Comparison of ENCODE assay signal across 23 cellular contexts in genomic region chr2:178674122-178674521, GRCh38.
DNase-seq lines count a peak whose midpoint lies in the region; ATAC-seq, FAIRE-seq and TF ChIP-seq lines count a peak whose summit lies in the region.
"Had no signal": no experiment of that assay in that cellular context is flagged by ENCODE, and none has a peak within 500 bp of the region (broad histone marks: within the 10 kb centered on the region; RNA-seq: fewer than 3 reads in every experiment).

No MANE protein-coding gene starts in this region.

- H3K27me3 Mint-ChIP-seq in nephron progenitor cell (ENCODE audit: low read depth, poor library complexity), result no peaks in the 10 kb centered on the region
- H3K27me3 Mint-ChIP-seq: activated CD4-positive, alpha-beta T cell treated with anti-CD3 and anti-CD28 coated beads for 36 hours; activated naive CD4-positive, alpha-beta T cell treated with anti-CD3 and anti-CD28 coated beads, Interleukin-2, amount 10 ng/mL, durations not matched to agents 7 days and 5 days had no signal

- ATAC-seq in gastrocnemius medialis, result no peak
- ATAC-seq: activated CD4-positive, alpha-beta T cell treated with anti-CD3 and anti-CD28 coated beads for 36 hours; body of pancreas; left cardiac atrium had no signal

- peaks cover 9 to 100% of the 10 kb centered on the region in 2 donors for H3K36me3 ChIP-seq in gastrocnemius medialis
- H3K36me3 ChIP-seq: esophagus squamous epithelium, tibial nerve had no signal

- H3K36me3 Mint-ChIP-seq in nephron progenitor cell (ENCODE audit: low read depth), result no peaks in the 10 kb centered on the region
- H3K36me3 Mint-ChIP-seq: activated naive CD4-positive, alpha-beta T cell treated with anti-CD3 and anti-CD28 coated beads, Interleukin-2, amount 10 ng/mL, durations not matched to agents 7 days and 5 days had no signal

- no peak overlapping the region for H3K27ac Mint-ChIP-seq in nephron progenitor cell
- H3K27ac Mint-ChIP-seq: activated CD4-positive, alpha-beta T cell treated with anti-CD3 and anti-CD28 coated beads for 36 hours; activated naive CD4-positive, alpha-beta T cell treated with anti-CD3 and anti-CD28 coated beads, Interleukin-2, amount 10 ng/mL, durations not matched to agents 7 days and 5 days; CD8-positive, alpha-beta memory T cell; T-helper 1 cell treated with Interleukin-12 subunit alpha and Interleukin-12 subunit beta and Interleukin-4 antibody, amounts not matched to agents 30 μg/mL and 1 μg/mL, for 36 hours had no signal

- FAIRE-seq in TTC549 (lab: Jason Lieb, UNC), result peak; percentile 66
- no peak for FAIRE-seq in HTR-8/SVneo (lab: Jason Lieb, UNC)

- no peaks in the 10 kb centered on the region for H3K4me1 Mint-ChIP-seq in nephron progenitor cell
- H3K4me1 Mint-ChIP-seq: CD8-positive, alpha-beta memory T cell had no signal

- TF ChIP-seq POLR2A in gastrocnemius medialis (IDR thresholded peaks at IDR 0.05), result no peak

- peak; percentile 20 for TF ChIP-seq CTCF in nephron progenitor cell (IDR thresholded peaks at IDR 0.05)
- no peak for TF ChIP-seq CTCF in gastrocnemius medialis (IDR thresholded peaks at IDR 0.05 in 4 of 5, conservative IDR thresholded peaks at IDR 0.05 in 1 of 5)

- peaks cover 11 to 30% of the 10 kb centered on the region in 2 donors for H3K4me1 ChIP-seq in gastrocnemius medialis
- H3K4me1 ChIP-seq: body of pancreas, esophagus squamous epithelium, tibial nerve had no signal

- in situ Hi-C loops in gastrocnemius medialis (cut with MboI; ENCODE audit: low sequenced_read_pairs in 4 of 4), result no loop called here

- no peaks in the 10 kb centered on the region for H3K9me3 Mint-ChIP-seq in nephron progenitor cell
- H3K9me3 Mint-ChIP-seq: activated naive CD4-positive, alpha-beta T cell treated with anti-CD3 and anti-CD28 coated beads, Interleukin-2, amount 10 ng/mL, durations not matched to agents 7 days and 5 days; T-helper 1 cell treated with Interleukin-12 subunit alpha and Interleukin-12 subunit beta and Interleukin-4 antibody, amounts not matched to agents 30 μg/mL and 1 μg/mL, for 36 hours had no signal

- H3K27me3 ChIP-seq in gastrocnemius medialis, result no peaks in the 10 kb centered on the region
- H3K27me3 ChIP-seq: body of pancreas, esophagus squamous epithelium, tibial nerve had no signal

- no peak overlapping the region for H3K27ac ChIP-seq in gastrocnemius medialis
- H3K27ac ChIP-seq: body of pancreas, esophagus squamous epithelium, skin epidermis, tibial nerve had no signal

- H3K4me3 Mint-ChIP-seq in nephron progenitor cell, result no peak overlapping the region
- H3K4me3 Mint-ChIP-seq: activated CD4-positive, alpha-beta T cell treated with anti-CD3 and anti-CD28 coated beads for 36 hours; activated naive CD4-positive, alpha-beta T cell treated with anti-CD3 and anti-CD28 coated beads, Interleukin-2, amount 10 ng/mL, durations not matched to agents 7 days and 5 days; CD8-positive, alpha-beta memory T cell; T-helper 1 cell treated with Interleukin-12 subunit alpha and Interleukin-12 subunit beta and Interleukin-4 antibody, amounts not matched to agents 30 μg/mL and 1 μg/mL, for 36 hours had no signal

- no peak overlapping the region for H3K4me3 ChIP-seq in gastrocnemius medialis
- H3K4me3 ChIP-seq: body of pancreas, esophagus squamous epithelium, skin epidermis, tibial nerve had no signal

- H3K9me3 ChIP-seq in gastrocnemius medialis, result no peaks in the 10 kb centered on the region
- H3K9me3 ChIP-seq: body of pancreas, esophagus squamous epithelium, tibial nerve had no signal

- DNase-seq in NCI-H2171 treated with DMSO at 0.1 percent for 48 hours (lab: John Stamatoyannopoulos, UW) (peak; percentile 2), NCI-H2171 (lab: John Stamatoyannopoulos, UW) (no peak), HT1080 (ENCODE audit: low read depth) (peak; percentile 8), nephron progenitor cell (no peak), HTR-8/SVneo (ENCODE audit: insufficient read length, low spot score) (no peak), gastrocnemius medialis (no peak), cortex of kidney (lab: John Stamatoyannopoulos, UW) (no peak)
- DNase-seq: activated CD4-positive, alpha-beta T cell treated with anti-CD3 and anti-CD28 coated beads for 36 hours; activated CD8-positive, alpha-beta memory T cell treated with anti-CD3 and anti-CD28 coated beads, Interleukin-2, amount 50 U/mL, for 48 hours; activated naive CD4-positive, alpha-beta T cell treated with anti-CD3 and anti-CD28 coated beads, Interleukin-2, amount 10 ng/mL, durations not matched to agents 7 days and 5 days; body of pancreas; CD8-positive, alpha-beta memory T cell; esophagus squamous epithelium; GF-D8; hippocampal formation; KG1; left cardiac atrium; NCI-H1417 treated with DMSO at 0.1 percent for 48 hours; NCI-H446 treated with DMSO at 0.1 percent for 48 hours had no signal

- intact Hi-C loops in gastrocnemius medialis (cut with DNase I; ENCODE audit: low total_unique reads), result no loop called here

Comparison
In these comparisons a context has a peak if more than half of its experiments do, and no peak if none do; other contexts are left out.
1. DNase-seq: peak in NCI-H2171 treated with DMSO at 0.1 percent for 48 hours (single experiment) and HT1080 (single experiment); none in NCI-H2171 (single experiment), nephron progenitor cell (single experiment), HTR-8/SVneo (single experiment), gastrocnemius medialis (0 of 2) and cortex of kidney (single experiment).